ENCODE assay signal across 33 cellular contexts in genomic region chr5:30209752-30210151, GRCh38.
"Had no signal": no experiment of that assay in that cellular context is flagged by ENCODE, and none has a peak within 500 bp of the region (broad histone marks: within the 10 kb centered on the region; RNA-seq: fewer than 3 reads in every experiment).

No MANE protein-coding gene starts in this region.

- H3K36me3 ChIP-seq: adrenal gland, ascending aorta, brain microvascular endothelial cell, breast epithelium, cardiac muscle cell had no signal

- H3K9me3 ChIP-seq: adrenal gland, ascending aorta, body of pancreas had no signal

- H3K27me3 ChIP-seq: adrenal gland, ascending aorta, body of pancreas, brain microvascular endothelial cell, breast epithelium, cardiac muscle cell had no signal

- DNase-seq: activated effector memory CD4-positive, alpha-beta T cell treated with anti-CD3 and anti-CD28 coated beads, Interleukin-2, amount 50 U/mL, for 16 hours; activated effector memory CD4-positive, alpha-beta T cell treated with Interleukin-2 at 50 U/mL for 16 hours; activated gamma-delta T cell; activated gamma-delta T cell treated with Interleukin-2 at 50 U/mL for 16 hours; activated naive CD4-positive, alpha-beta T cell; activated naive CD4-positive, alpha-beta T cell treated with anti-CD3 and anti-CD28 coated beads for 36 hours; activated naive CD4-positive, alpha-beta T cell treated with anti-CD3 and anti-CD28 coated beads, Interleukin-2, amount 10 ng/mL, durations not matched to agents 7 days and 5 days; activated naive CD4-positive, alpha-beta T cell treated with anti-CD3 and anti-CD28 coated beads, Interleukin-2, amount 50 U/mL, for 16 hours; activated naive CD4-positive, alpha-beta T cell treated with Interleukin-2 at 50 U/mL for 16 hours; activated naive CD8-positive, alpha-beta T cell treated with anti-CD3 and anti-CD28 coated beads for 36 hours; activated naive CD8-positive, alpha-beta T cell treated with anti-CD3 and anti-CD28 coated beads, Interleukin-2, amount 10 ng/mL, durations not matched to agents 7 days and 5 days; activated naive CD8-positive, alpha-beta T cell treated with anti-CD3 and anti-CD28 coated beads, Interleukin-2, amount 50 U/mL, for 24 hours; activated T-cell treated with anti-CD3 and anti-CD28 coated beads, Interleukin-2, amount 50 U/mL, for 24 hours; activated T-cell treated with anti-CD3 and anti-CD28 coated beads, Interleukin-2, amount 50 U/mL, for 4 hours; activated T-cell treated with anti-CD3 and anti-CD28 coated beads, Interleukin-2, amount 50 U/mL, for 48 hours; activated T-cell treated with anti-CD3 and anti-CD28 coated beads, Interleukin-2, amount 50 U/mL, for 72 hours; adrenal gland; amniotic stem cell; amygdala; anterior cingulate cortex; aorta; body of pancreas; brain microvascular endothelial cell; caudate nucleus; central memory CD4-positive, alpha-beta T cell; cerebellar nuclear complex had no signal

- FAIRE-seq: astrocyte, bronchial epithelial cell had no signal

- H3K4me1 ChIP-seq: adrenal gland, ascending aorta, body of pancreas, breast epithelium had no signal

- H3K27ac ChIP-seq: adrenal gland, ascending aorta, body of pancreas, brain microvascular endothelial cell, breast epithelium, cardiac muscle cell had no signal

- ATAC-seq: activated naive CD4-positive, alpha-beta T cell treated with anti-CD3 and anti-CD28 coated beads, Interleukin-2, amount 50 U/mL, for 72 hours; activated naive CD8-positive, alpha-beta T cell treated with anti-CD3 and anti-CD28 coated beads, Interleukin-2, amount 50 U/mL, for 24 hours; activated T-cell treated with anti-CD3 and anti-CD28 coated beads, Interleukin-2, amount 50 U/mL, for 4 hours; activated T-cell treated with anti-CD3 and anti-CD28 coated beads, Interleukin-2, amount 50 U/mL, for 72 hours; activated T-helper 17 cell treated with anti-CD3 and anti-CD28 coated beads, Interleukin-2, amount 50 U/mL, for 72 hours; body of pancreas had no signal

- H3K4me3 ChIP-seq: adrenal gland, ascending aorta, body of pancreas, breast epithelium, cardiac muscle cell had no signal
